In genomic region chr4:20327808-20328207, GRCh38 we compare ENCODE assay signal across 24 cellular contexts.
A peak's percentile ranks its signal among the peaks of the same experiment; 100 is the strongest.
DNase-seq lines count a peak whose midpoint lies in the region; ATAC-seq, FAIRE-seq and TF ChIP-seq lines count a peak whose summit lies in the region.
"Had no signal": no experiment of that assay in that cellular context is flagged by ENCODE, and none has a peak within 500 bp of the region (broad histone marks: within the 10 kb centered on the region; RNA-seq: fewer than 3 reads in every experiment).

No MANE protein-coding gene starts in this region.

- TF ChIP-seq CTCF in HepG2 (CRISPR knock-in tag; IDR thresholded peaks at IDR 0.05) (no peak), right lobe of liver (IDR thresholded peaks at IDR 0.05) (no peak), GM12878 (IDR thresholded peaks at IDR 0.05 in 2 of 3, conservative IDR thresholded peaks at IDR 0.05 in 1 of 3; ENCODE audit: control insufficient read depth in 2 of 3, extremely low read depth in 1 of 3, insufficient read depth in 1 of 3, low read depth in 3 of 3, low read length in 3 of 3) (no peak), BE2C (IDR thresholded peaks at IDR 0.05; ENCODE audit: low read depth, low read length) (no peak)

- H3K27ac ChIP-seq in HepG2 (ENCODE audit: extremely low read length, insufficient read depth, low read length): no peak overlapping the region
- no peak overlapping the region for H3K27ac ChIP-seq in right lobe of liver
- H3K27ac ChIP-seq in GM12878 (ENCODE audit: control insufficient read depth, insufficient read depth): no peak overlapping the region
- H3K27ac ChIP-seq: A549 had no signal

- no peaks in the 10 kb centered on the region for H3K27me3 ChIP-seq in HepG2 (ENCODE audit: control insufficient read depth in 1 of 2, insufficient read depth in 2 of 2, low read length in 2 of 2)
- no peaks in the 10 kb centered on the region for H3K27me3 ChIP-seq in right lobe of liver
- H3K27me3 ChIP-seq in GM12878 (replicated peaks in 1 of 2; ENCODE audit: control insufficient read depth in 2 of 2, insufficient read depth in 2 of 2, low read length in 1 of 2): no peaks in the 10 kb centered on the region
- H3K27me3 ChIP-seq in BE2C: peaks cover 21% of the 10 kb centered on the region

- TF ChIP-seq EP300 in HepG2 (IDR thresholded peaks at IDR 0.05; ENCODE audit: low read depth in 2 of 2, low read length in 2 of 2) (no peak), HepG2 (CRISPR knock-in tag; IDR thresholded peaks at IDR 0.05; ENCODE audit: borderline replicate concordance) (no peak), GM12878 (IDR thresholded peaks at IDR 0.05; ENCODE audit: borderline replicate concordance in 1 of 2, control insufficient read depth in 1 of 2, low read depth in 2 of 2, low read length in 2 of 2) (no peak)

- H4K20me1 ChIP-seq in HepG2 (ENCODE audit: insufficient read depth, low read length) (no peaks in the 10 kb centered on the region), GM12878 (ENCODE audit: control insufficient read depth, insufficient read depth) (no peaks in the 10 kb centered on the region)

- SMC1A ChIA-PET in GM12878 (lab: Charles Lee; ENCODE audit: uncharacterized antibody, unreplicated experiment): no interaction called here

- H3K4me1 ChIP-seq in HepG2 (ENCODE audit: insufficient read depth, low read length) (no peaks in the 10 kb centered on the region), right lobe of liver (no peaks in the 10 kb centered on the region), GM12878 (ENCODE audit: control insufficient read depth, insufficient read depth, low read length) (no peaks in the 10 kb centered on the region), BE2C (no peaks in the 10 kb centered on the region)
- H3K4me1 ChIP-seq: A549 had no signal

- WGBS in HepG2 (ENCODE audit: low lambda C conversion rate): 3% methylated on average over 2 of the region's 2 CpGs
- 41% methylated on average over 2 of the region's 2 CpGs for WGBS in right lobe of liver (ENCODE audit: insufficient coverage, low coverage, low lambda C conversion rate, missing lambda C conversion rate)
- 16% methylated on average over 2 of the region's 2 CpGs for WGBS in GM12878 (ENCODE audit: insufficient coverage, insufficient replicate concordance, low lambda C conversion rate, missing lambda C conversion rate)

- no peak for DNase-seq in HepG2 (ENCODE audit: low spot score)
- DNase-seq in right lobe of liver: no peak
- DNase-seq in GM12878 (ENCODE audit: low read depth, low spot score): no peak
- peak; percentile 15 for DNase-seq in iris pigment epithelial cell (ENCODE audit: low read depth)
- no peak for DNase-seq in BE2C
- DNase-seq in GM03348 (ENCODE audit: low spot score): no peak
- DNase-seq: 8988T; ACHN; AML-193; C1 segment of cervical spinal cord; Calu3; CD4-positive, alpha-beta memory T cell; COR-L47; DMS53; DMS79 treated with DMSO at 0.1 percent for 48 hours; GF-D8; HFFc6 had no signal

- FAIRE-seq in HepG2 (lab: Jason Lieb, UNC): no peak
- FAIRE-seq in GM12878 (lab: Jason Lieb, UNC): peak; percentile 18
- FAIRE-seq: A549, GM12891, GM18507, H54 had no signal

- intact Hi-C loops in HepG2 (cut with micrococcal nuclease; ENCODE audit: unreplicated experiment) (no loop called here), right lobe of liver (cut with DNase I) (no loop called here), GM12878 (cut with micrococcal nuclease; ENCODE audit: unreplicated experiment) (no loop called here)

- H3K9ac ChIP-seq in HepG2 (ENCODE audit: insufficient read depth, low read depth, low read length) (no peak overlapping the region), GM12878 (ENCODE audit: control insufficient read depth, insufficient read depth, low read length) (no peak overlapping the region)

- no TSS peak for BruUV-seq in HepG2 (replicated peaks; lab: Mats Ljungman, UMichigan)
- no TSS peak for BruUV-seq in GM12878 (replicated peaks; lab: Mats Ljungman, UMichigan)

- H2AFZ ChIP-seq in HepG2 (ENCODE audit: low read length) (no peak overlapping the region), GM12878 (ENCODE audit: control insufficient read depth, low read depth, low read length) (no peak overlapping the region)
- H2AFZ ChIP-seq: GM23338 had no signal

- H3K36me3 ChIP-seq in HepG2 (replicated peaks in 1 of 2; ENCODE audit: control insufficient read depth in 1 of 2, insufficient read depth in 2 of 2, low read length in 2 of 2) (no peaks in the 10 kb centered on the region), right lobe of liver (no peaks in the 10 kb centered on the region), GM12878 (ENCODE audit: control insufficient read depth in 2 of 2, insufficient read depth in 2 of 2, low read length in 1 of 2) (no peaks in the 10 kb centered on the region), BE2C (no peaks in the 10 kb centered on the region)
- H3K36me3 ChIP-seq: HAP-1 had no signal

- H3K4me2 ChIP-seq in HepG2 (ENCODE audit: low read depth, low read length) (no peak overlapping the region), GM12878 (ENCODE audit: control insufficient read depth, insufficient read depth) (no peak overlapping the region)
- H3K4me2 ChIP-seq: A549, GM23338 had no signal

- TF ChIP-seq RAD21 in HepG2 (CRISPR knock-in tag; IDR thresholded peaks at IDR 0.05) (no peak), GM12878 (IDR thresholded peaks at IDR 0.05; ENCODE audit: insufficient read depth, low read depth, low read length) (no peak)

- CTCF ChIA-PET in HepG2 (lab: Yijun Ruan, JAX; ENCODE audit: low intra/inter-chr PET ratio, low total read pairs) (no interaction called here), GM12878 (lab: Yijun Ruan, JAX) (no interaction called here)

- RAD21 ChIA-PET in GM12878 (lab: Charles Lee; ENCODE audit: unreplicated experiment): no interaction called here

- POLR2A ChIA-PET in HepG2 (lab: Yijun Ruan, JAX) (no interaction called here), GM12878 (lab: Charles Lee) (no interaction called here)

- ATAC-seq in HepG2 (no peak), right lobe of liver (no peak), GM12878 (no peak), HG03039 (IDR thresholded peaks at IDR 0.05; ENCODE audit: unreplicated experiment) (no peak)
- ATAC-seq: A549, GM23338 had no signal

- H3K9me3 ChIP-seq in HepG2 (ENCODE audit: low read length) (no peaks in the 10 kb centered on the region), right lobe of liver (no peaks in the 10 kb centered on the region), GM12878 (replicated peaks; ENCODE audit: control insufficient read depth, insufficient read depth, low read length) (no peaks in the 10 kb centered on the region), BE2C (no peaks in the 10 kb centered on the region)
- H3K9me3 ChIP-seq: A549, HAP-1 had no signal

- H3K4me3 ChIP-seq in HepG2 (replicated peaks in 1 of 3; ENCODE audit: insufficient read depth in 1 of 3, low read depth in 2 of 3, low read length in 3 of 3): no peak overlapping the region
- no peak overlapping the region for H3K4me3 ChIP-seq in right lobe of liver
- H3K4me3 ChIP-seq in GM12878: no peak overlapping the region
- H3K4me3 ChIP-seq in BE2C (ENCODE audit: low read depth, low read length): no peak overlapping the region
- H3K4me3 ChIP-seq: A549, GM23338, HAP-1 had no signal

- H3K79me2 ChIP-seq in HepG2 (ENCODE audit: insufficient read depth, low read length) (no peaks in the 10 kb centered on the region), GM12878 (ENCODE audit: control insufficient read depth, insufficient read depth, low read length) (no peaks in the 10 kb centered on the region)

- in situ Hi-C loops in HepG2 (cut with HindIII; ENCODE audit: extremely low pct_ligation_motif_present, low pct_unique_long_range_greater_than_20kb): no loop called here
- in situ Hi-C loops in GM12878 (cut with MboI): no loop called here

- TF ChIP-seq POLR2A in HepG2 (IDR thresholded peaks at IDR 0.05; ENCODE audit: insufficient read depth in 1 of 2, low read depth in 2 of 2, low read length in 2 of 2): no peak
- no peak for TF ChIP-seq POLR2A in right lobe of liver (IDR thresholded peaks at IDR 0.05)
- TF ChIP-seq POLR2A in GM12878 (IDR thresholded peaks at IDR 0.05; ENCODE audit: low read depth, low read length): no peak

TF ChIP-seq in HepG2, 621 proteins besides CTCF, POLR2A, EP300 and RAD21:
- peak; percentile 41; the same call in 1 of the 2 replicates for TF ChIP-seq CEBPB (IDR thresholded peaks at IDR 0.05; ENCODE audit: borderline replicate concordance, low read depth, low read length)
- no peak for TF ChIP-seq NFIB (CRISPR knock-in tag; IDR thresholded peaks at IDR 0.05; ENCODE audit: borderline replicate concordance)

TF ChIP-seq in GM12878, 131 proteins besides CTCF, POLR2A, EP300 and RAD21 (continues in another document):
- TF ChIP-seq KDM1A (IDR thresholded peaks at IDR 0.05; ENCODE audit: borderline replicate concordance): no peak
- TF ChIP-seq E2F8 (IDR thresholded peaks at IDR 0.05; ENCODE audit: low read depth, partially characterized antibody): no peak
- TF ChIP-seq MLLT1 (IDR thresholded peaks at IDR 0.05): no peak

Comparison
In these comparisons a context has a peak if more than half of its experiments do, and no peak if none do; other contexts are left out.
1. Of the 75 proteins assayed by ChIP-seq in both HepG2 and GM12878: peak only in HepG2: CEBPB; only in GM12878: none; in both: none; in neither: 74.